Comparison of ENCODE assay signal across 8 cellular contexts in genomic region chr6:119312875-119313338, GRCh38. TPM values are rescaled to one million over a fixed set of nuclear protein-coding genes. Genes with fewer than 3 reads are reported as not detected.
DNase-seq lines count a peak whose midpoint lies in the region; ATAC-seq, FAIRE-seq and TF ChIP-seq lines count a peak whose summit lies in the region.
"Had no signal": no experiment of that assay in that cellular context is flagged by ENCODE, and none has a peak within 500 bp of the region (broad histone marks: within the 10 kb centered on the region; RNA-seq: fewer than 3 reads in every experiment).

No MANE protein-coding gene starts in this region.

- intact Hi-C loops in pancreas (cut with DNase I), result no loop called here

- FAIRE-seq in pancreas (lab: Jason Lieb, UNC), result no peak

- H3K27me3 ChIP-seq in pancreas, result no peaks in the 10 kb centered on the region

- peaks cover 6 to 40% (median 10%) of the 10 kb centered on the region in 3 donors for H3K4me1 ChIP-seq in pancreas

- 83 to 86% methylated on average over 4 of the region's 4 CpGs for WGBS in pancreas, 2 donors

- no peaks in the 10 kb centered on the region for H3K9me3 ChIP-seq in pancreas

- H3K27ac ChIP-seq in pancreas, result no peak overlapping the region
- H3K27ac ChIP-seq: KMS-11 had no signal

- ATAC-seq in GM19035 (IDR thresholded peaks at IDR 0.05; ENCODE audit: unreplicated experiment), result peak; percentile 32
- ATAC-seq in HG02943 (IDR thresholded peaks at IDR 0.05; ENCODE audit: low read depth, unreplicated experiment), result peak; percentile 40
- peak in 3 of 4 donors; percentile 18 to 44 (median 19) for ATAC-seq in pancreas

- peak; percentile 11 to 26 for DNase-seq in activated CD4-positive, alpha-beta T cell treated with anti-CD3 and anti-CD28 coated beads, Interleukin-2, amount 50 U/mL, for 48 hours
- DNase-seq in pancreas (no peak), DMS114 treated with DMSO at 0.1 percent for 48 hours (lab: John Stamatoyannopoulos, UW; ENCODE audit: unreplicated experiment) (no peak), kidney glomerular epithelial cell (lab: John Stamatoyannopoulos, UW) (no peak)
- no peak for DNase-seq in effector CD8-positive, alpha-beta T cell (lab: John Stamatoyannopoulos, UW)

- TF ChIP-seq CTCF in pancreas (IDR thresholded peaks at IDR 0.05), result no peak

- no peak overlapping the region for H3K4me3 ChIP-seq in pancreas

- no peaks in the 10 kb centered on the region for H3K36me3 ChIP-seq in pancreas

RNA-seq across cellular contexts. Expression of gene MAN1A1, which starts 36.7 kb away (rescaled TPM):
- total RNA-seq in pancreas, result 10 to 100 TPM; 19.1 to 86.1 (median 35.7) TPM
- polyA plus RNA-seq in pancreas, result 10 to 100 TPM; 11.7 to 27.7 TPM

Comparison
In these comparisons a context has a peak if more than half of its experiments do, and no peak if none do; other contexts are left out.
1. DNase-seq: peak in activated CD4-positive, alpha-beta T cell treated with anti-CD3 and anti-CD28 coated beads, Interleukin-2, amount 50 U/mL, for 48 hours (2 of 2); none in pancreas (0 of 6), DMS114 treated with DMSO at 0.1 percent for 48 hours (single experiment), kidney glomerular epithelial cell (single experiment) and effector CD8-positive, alpha-beta T cell (single experiment).
2. Peak in every context shown above with its lines, with median percentiles within 50 percentile points of each other: ATAC-seq.